In genomic region chr9:94164756-94165549, GRCh38 we compare ENCODE assay signal across 9 cellular contexts.
DNase-seq lines count a peak whose midpoint lies in the region; ATAC-seq and TF ChIP-seq lines count a peak whose summit lies in the region.
"Had no signal": no experiment of that assay in that cellular context is flagged by ENCODE, and none has a peak within 500 bp of the region (broad histone marks: within the 10 kb centered on the region; RNA-seq: fewer than 3 reads in every experiment).

No MANE protein-coding gene starts in this region.

- H4K20me1 ChIP-seq in smooth muscle cell (ENCODE audit: low read depth): peaks cover 31% of the 10 kb centered on the region

- H3K9ac ChIP-seq in endodermal cell (ENCODE audit: extremely low read depth, low read length, poor library complexity, severe bottlenecking): no peak overlapping the region
- no peak overlapping the region for H3K9ac ChIP-seq in smooth muscle cell (ENCODE audit: low read depth)

- peaks cover 3% of the 10 kb centered on the region for H3K36me3 ChIP-seq in endodermal cell (ENCODE audit: control insufficient read depth, insufficient read depth, low read length)
- H3K36me3 ChIP-seq in smooth muscle cell (ENCODE audit: low read depth): no peaks in the 10 kb centered on the region
- H3K36me3 ChIP-seq: right atrium auricular region had no signal

- 90 to 100% methylated on average over 4 to 5 of the region's 5 CpGs for WGBS in endodermal cell (ENCODE audit: insufficient coverage in 1 of 2, insufficient read length in 1 of 2), 2 experiments
- WGBS in smooth muscle cell (ENCODE audit: low lambda C conversion rate): 94% methylated on average over 5 of the region's 5 CpGs

- H3K27me3 ChIP-seq in endodermal cell (ENCODE audit: control insufficient read depth, insufficient read depth, low read length, poor library complexity, severe bottlenecking): no peaks in the 10 kb centered on the region
- H3K27me3 ChIP-seq in smooth muscle cell (ENCODE audit: low read depth): no peaks in the 10 kb centered on the region
- H3K27me3 ChIP-seq: right atrium auricular region had no signal

- peak; percentile 10 for DNase-seq in NCI-H2107 (lab: John Stamatoyannopoulos, UW)
- DNase-seq in NCI-H2107 treated with DMSO at 0.1 percent for 48 hours (lab: John Stamatoyannopoulos, UW; ENCODE audit: unreplicated experiment): no peak
- peak; percentile 7 for DNase-seq in NOMO-1 treated with dmso at 0.1 percent for 144 hours (lab: John Stamatoyannopoulos, UW; ENCODE audit: unreplicated experiment)
- DNase-seq in endodermal cell: no peak
- no peak for DNase-seq in smooth muscle cell (lab: John Stamatoyannopoulos, UW; ENCODE audit: unreplicated experiment)
- no peak for DNase-seq in stimulated activated CD4-positive, alpha-beta T cell treated with anti-CD3 and anti-CD28 coated beads, Interleukin-1b, Interleukin-23, amount 100 ng/mL, for 48 hours

- peak overlapping the region; percentile 76 for H3K27ac Mint-ChIP-seq in endodermal cell

- no peaks in the 10 kb centered on the region for H3K9me3 Mint-ChIP-seq in endodermal cell

- TF ChIP-seq CTCF in endodermal cell (conservative IDR thresholded peaks at IDR 0.05): no peak
- no peak for TF ChIP-seq CTCF in smooth muscle cell (IDR thresholded peaks at IDR 0.05; ENCODE audit: borderline replicate concordance, insufficient read depth, poor library complexity, severe bottlenecking)

- peak overlapping the region; percentile 95 for H3K4me3 Mint-ChIP-seq in endodermal cell

- H3K4me3 ChIP-seq in endodermal cell (ENCODE audit: low read length) (peak overlapping the region; percentile 72), smooth muscle cell (no peak overlapping the region)

- peaks cover 15% of the 10 kb centered on the region for H3K4me1 Mint-ChIP-seq in endodermal cell

- H3K79me2 ChIP-seq in smooth muscle cell (ENCODE audit: low read depth): peaks cover 29% of the 10 kb centered on the region

- H3K4me1 ChIP-seq in endodermal cell (ENCODE audit: control insufficient read depth, insufficient read depth, low read length): no peaks in the 10 kb centered on the region
- H3K4me1 ChIP-seq in smooth muscle cell (ENCODE audit: low read depth): peaks cover 19% of the 10 kb centered on the region

- H3K27ac ChIP-seq in endodermal cell (ENCODE audit: low read depth, low read length) (no peak overlapping the region), smooth muscle cell (ENCODE audit: low read depth) (no peak overlapping the region)

- no peak for ATAC-seq in GM19455 (IDR thresholded peaks at IDR 0.05; ENCODE audit: unreplicated experiment)
- ATAC-seq in HG03442 (IDR thresholded peaks at IDR 0.05; ENCODE audit: unreplicated experiment): no peak

- peak overlapping the region; percentile 74 for H3K4me2 ChIP-seq in smooth muscle cell

- H3K9me3 ChIP-seq in endodermal cell (ENCODE audit: control insufficient read depth, low read length) (no peaks in the 10 kb centered on the region), smooth muscle cell (replicated peaks; ENCODE audit: low read depth) (no peaks in the 10 kb centered on the region)
- H3K9me3 ChIP-seq: right atrium auricular region had no signal

- no peaks in the 10 kb centered on the region for H3K27me3 Mint-ChIP-seq in endodermal cell (ENCODE audit: insufficient read depth)

- H2AFZ ChIP-seq in smooth muscle cell (ENCODE audit: low read depth): no peak overlapping the region

- peaks cover 8% of the 10 kb centered on the region for H3F3A ChIP-seq in smooth muscle cell (ENCODE audit: low read depth)

- no peaks in the 10 kb centered on the region for H3K36me3 Mint-ChIP-seq in endodermal cell (ENCODE audit: low read depth)

Comparison
In these comparisons a context has a peak if more than half of its experiments do, and no peak if none do; other contexts are left out.
1. DNase-seq: peak in NCI-H2107 (single experiment) and NOMO-1 treated with dmso at 0.1 percent for 144 hours (single experiment); none in NCI-H2107 treated with DMSO at 0.1 percent for 48 hours (single experiment), endodermal cell (single experiment), smooth muscle cell (single experiment) and stimulated activated CD4-positive, alpha-beta T cell treated with anti-CD3 and anti-CD28 coated beads, Interleukin-1b, Interleukin-23, amount 100 ng/mL, for 48 hours (single experiment).